In genomic region chr1:40405812-40406211, GRCh38 we compare ENCODE assay signal across 24 cellular contexts. TPM values are rescaled to one million over a fixed set of nuclear protein-coding genes. Genes with fewer than 3 reads are reported as not detected.
A peak's percentile ranks its signal among the peaks of the same experiment; 100 is the strongest.
DNase-seq lines count a peak whose midpoint lies in the region; ATAC-seq and FAIRE-seq lines count a peak whose summit lies in the region.
"Had no signal": no experiment of that assay in that cellular context is flagged by ENCODE, and none has a peak within 500 bp of the region (broad histone marks: within the 10 kb centered on the region; RNA-seq: fewer than 3 reads in every experiment).

No MANE protein-coding gene starts in this region.

- CTCF ChIA-PET in T-cell (lab: Charles Lee) = interaction anchor here (0.6 to 3.1 kb wide), 9 partner anchors 10 to 327 kb away, joined by 3 to 36 read pairs (median 7); no protein-coding TSS in a partner anchor

- no peaks in the 10 kb centered on the region for H3K9me3 ChIP-seq in thymus (ENCODE audit: control insufficient read depth)
- H3K9me3 ChIP-seq: HAP-1, psoas muscle had no signal

- ATAC-seq in T-cell (replicated peaks in 1 of 4) = no peak
- ATAC-seq: Panc1 had no signal

- H3K4me1 Mint-ChIP-seq in activated naive CD4-positive, alpha-beta T cell treated with anti-CD3 and anti-CD28 coated beads, Interleukin-2, amount 50 U/mL, for 24 hours = peaks cover 73% of the 10 kb centered on the region
- peaks cover 67 to 75% (median 73%) of the 10 kb centered on the region in 3 donors for H3K4me1 Mint-ChIP-seq in T-cell

- FAIRE-seq in RCC 7860 (lab: Jason Lieb, UNC) = no peak
- FAIRE-seq: D721Med, TTC549 had no signal

- peaks cover 15% of the 10 kb centered on the region for H3K4me1 ChIP-seq in thymus (ENCODE audit: control insufficient read depth, insufficient read depth, low read length)
- H3K4me1 ChIP-seq: psoas muscle had no signal

- H3K4me3 Mint-ChIP-seq in activated naive CD4-positive, alpha-beta T cell treated with anti-CD3 and anti-CD28 coated beads, Interleukin-2, amount 50 U/mL, for 24 hours = peak overlapping the region; percentile 11
- peak overlapping the region in 1 of 3 donors; percentile 6 for H3K4me3 Mint-ChIP-seq in T-cell
- H3K4me3 Mint-ChIP-seq: type B pancreatic cell had no signal

- peak overlapping the region; percentile 76 for H3K27ac Mint-ChIP-seq in activated naive CD4-positive, alpha-beta T cell treated with anti-CD3 and anti-CD28 coated beads, Interleukin-2, amount 50 U/mL, for 24 hours
- peak overlapping the region; percentile 66 to 70 for H3K27ac Mint-ChIP-seq in T-cell
- H3K27ac Mint-ChIP-seq: type B pancreatic cell had no signal

- H3K27me3 Mint-ChIP-seq in activated naive CD4-positive, alpha-beta T cell treated with anti-CD3 and anti-CD28 coated beads, Interleukin-2, amount 50 U/mL, for 24 hours = no peaks in the 10 kb centered on the region
- H3K27me3 Mint-ChIP-seq in T-cell = no peaks in the 10 kb centered on the region
- H3K27me3 Mint-ChIP-seq: type B pancreatic cell had no signal

- H3K9me3 Mint-ChIP-seq in activated naive CD4-positive, alpha-beta T cell treated with anti-CD3 and anti-CD28 coated beads, Interleukin-2, amount 50 U/mL, for 24 hours = no peaks in the 10 kb centered on the region
- no peaks in the 10 kb centered on the region for H3K9me3 Mint-ChIP-seq in T-cell
- H3K9me3 Mint-ChIP-seq: type B pancreatic cell had no signal

- POLR2A ChIA-PET in T-cell (lab: Charles Lee) = interaction anchor here in 1 of 2 donors (0.6 to 2.1 kb wide), 2 partner anchors 13 to 20 kb away, joined by 8 to 11 read pairs; no protein-coding TSS in a partner anchor

- no peaks in the 10 kb centered on the region for H3K27me3 ChIP-seq in thymus (ENCODE audit: control insufficient read depth, insufficient read depth)

- WGBS in thymus = 96% methylated on average over 4 of the region's 4 CpGs

- peaks cover 25% of the 10 kb centered on the region for H3K36me3 ChIP-seq in thymus (ENCODE audit: control insufficient read depth, insufficient read depth)

- H3K36me3 Mint-ChIP-seq in activated naive CD4-positive, alpha-beta T cell treated with anti-CD3 and anti-CD28 coated beads, Interleukin-2, amount 50 U/mL, for 24 hours = peaks cover 16% of the 10 kb centered on the region
- H3K36me3 Mint-ChIP-seq in T-cell = peaks cover 24% of the 10 kb centered on the region
- H3K36me3 Mint-ChIP-seq: type B pancreatic cell had no signal

- peak overlapping the region; percentile 52 for H3K27ac ChIP-seq in thymus (ENCODE audit: low read depth)
- H3K27ac ChIP-seq: psoas muscle had no signal

- H3K4me3 ChIP-seq in thymus (ENCODE audit: low read length) = no peak overlapping the region
- H3K4me3 ChIP-seq: HAP-1 had no signal

- DNase-seq in activated naive CD4-positive, alpha-beta T cell treated with anti-CD3 and anti-CD28 coated beads, Interleukin-2, amount 50 U/mL, for 16 hours = no peak
- no peak for DNase-seq in T-cell
- DNase-seq in fibroblast of gingiva (ENCODE audit: low read depth) = peak; percentile 81
- DNase-seq in RCC 7860 (ENCODE audit: low spot score) = no peak
- DNase-seq in HPDE6-E6E7 (ENCODE audit: extremely low spot score) = no peak
- DNase-seq: activated CD4-positive, CD25-positive, alpha-beta regulatory T cell treated with anti-CD3 and anti-CD28 coated beads, Interleukin-2, amount 50 U/mL, for 72 hours; activated effector memory CD4-positive, alpha-beta T cell treated with Interleukin-2 at 50 U/mL for 16 hours; amygdala; C1 segment of cervical spinal cord; KBM-7; mesendoderm; NCI-H2029 treated with DMSO at 0.1 percent for 48 hours; NCI-H226; NCI-H69; nucleus accumbens; psoas muscle; SIG-M5 had no signal

RNA-seq across cellular contexts. Expression of gene SMAP2, which starts 32.3 kb away (rescaled TPM):
- total RNA-seq in T-cell = 100 to 1,000 TPM; 120 to 254 (median 123) TPM
- polyA plus RNA-seq in thymus = 251 TPM

RNA-seq across cellular contexts. Expression of gene ZFP69B, which starts 44.5 kb away (rescaled TPM):
- total RNA-seq in T-cell = 10 to 100 TPM in 2 of 5 donors, 1 to 10 TPM in 3; 3.1 to 12.5 (median 7.5) TPM
- 1.4 TPM for polyA plus RNA-seq in thymus
